In genomic region chr18:49249523-49249922, GRCh38 we compare ENCODE assay signal across 10 cellular contexts.
DNase-seq lines count a peak whose midpoint lies in the region; ATAC-seq, FAIRE-seq and TF ChIP-seq lines count a peak whose summit lies in the region.
"Had no signal": no experiment of that assay in that cellular context is flagged by ENCODE, and none has a peak within 500 bp of the region (broad histone marks: within the 10 kb centered on the region; RNA-seq: fewer than 3 reads in every experiment).

No MANE protein-coding gene starts in this region.

- intact Hi-C loops in left colon (cut with DNase I, micrococcal nuclease), result no loop called here
- intact Hi-C loops in sigmoid colon (cut with DNase I), result no loop called here

- H3K9me3 ChIP-seq in adipocyte (ENCODE audit: control insufficient read depth, low read length) (no peaks in the 10 kb centered on the region), sigmoid colon (no peaks in the 10 kb centered on the region)

- H3K36me3 ChIP-seq in adipocyte (ENCODE audit: control insufficient read depth, insufficient read depth, low read length, severe bottlenecking), result no peaks in the 10 kb centered on the region
- H3K36me3 ChIP-seq in sigmoid colon, result peaks cover 0 to 9% (median 0%) of the 10 kb centered on the region in 4 donors

- H3K9ac ChIP-seq in adipocyte (ENCODE audit: low read length), result peak overlapping the region; percentile 53

- WGBS in sigmoid colon, 2 donors, result 48 to 49% methylated on average over 2 of the region's 2 CpGs

- TF ChIP-seq EP300 in sigmoid colon (IDR thresholded peaks at IDR 0.05), result no peak

- FAIRE-seq in HTR-8/SVneo (lab: Jason Lieb, UNC), result no peak

- H3K27me3 ChIP-seq in adipocyte (replicated peaks; ENCODE audit: control insufficient read depth, insufficient read depth, low read length) (no peaks in the 10 kb centered on the region), sigmoid colon (no peaks in the 10 kb centered on the region)

- H3K4me1 ChIP-seq in adipocyte (ENCODE audit: control insufficient read depth, insufficient read depth, low read length) (peaks cover 41% of the 10 kb centered on the region), sigmoid colon (peaks cover 0 to 14% (median 0%) of the 10 kb centered on the region in 4 donors)

- TF ChIP-seq CTCF in AG10803 (conservative IDR thresholded peaks at IDR 0.05; ENCODE audit: low read length) (no peak), sigmoid colon (IDR thresholded peaks at IDR 0.05) (no peak)

- peak; percentile 86 for DNase-seq in AG10803 (ENCODE audit: low read depth)
- DNase-seq in HTR-8/SVneo (ENCODE audit: insufficient read length, low spot score), result peak; percentile 42
- peak; percentile 91 for DNase-seq in adipocyte (ENCODE audit: low read depth)
- DNase-seq in left colon, result no peak
- DNase-seq in HEK293T (ENCODE audit: extremely low spot score), result no peak
- DNase-seq in sigmoid colon, result no peak
- DNase-seq: activated CD4-positive, alpha-beta T cell treated with anti-CD3 and anti-CD28 coated beads, Interleukin-2, amount 50 U/mL, for 48 hours; DMS79 treated with DMSO at 0.1 percent for 48 hours had no signal

- POLR2A ChIA-PET in HEK293T (lab: Yijun Ruan, JAX), result no interaction called here

- no peak for TF ChIP-seq POLR2A in sigmoid colon (IDR thresholded peaks at IDR 0.05)

- no peak overlapping the region for H3K27ac ChIP-seq in sigmoid colon

- H3K4me3 ChIP-seq in AG10803 (ENCODE audit: low read length) (no peak overlapping the region), adipocyte (ENCODE audit: low read length) (peak overlapping the region; percentile 17), sigmoid colon (no peak overlapping the region)

- CTCF ChIA-PET in HEK293T (lab: Yijun Ruan, JAX), result no interaction called here

- ATAC-seq in left colon (peak; percentile 88), HG02870 (IDR thresholded peaks at IDR 0.05; ENCODE audit: unreplicated experiment) (no peak), HG03439 (IDR thresholded peaks at IDR 0.05; ENCODE audit: unreplicated experiment) (no peak)

TF ChIP-seq in HEK293T, 16 proteins besides CTCF, POLR2A, EP300 and RAD21:
- TF ChIP-seq PKNOX1 (IDR thresholded peaks at IDR 0.05) (no peak), HDGF (IDR thresholded peaks at IDR 0.05; ENCODE audit: borderline replicate concordance) (no peak), L3MBTL2 (conservative IDR thresholded peaks at IDR 0.05) (no peak), TARDBP (IDR thresholded peaks at IDR 0.05) (no peak), BHLHE40 (IDR thresholded peaks at IDR 0.05; ENCODE audit: borderline replicate concordance) (no peak), ZNF384 (IDR thresholded peaks at IDR 0.05) (no peak), LEF1 (IDR thresholded peaks at IDR 0.05; ENCODE audit: borderline replicate concordance) (no peak), FOXA1 (IDR thresholded peaks at IDR 0.05) (no peak), FOXM1 (IDR thresholded peaks at IDR 0.05; ENCODE audit: borderline replicate concordance) (no peak), FOXK2 (IDR thresholded peaks at IDR 0.05) (no peak), SP1 (IDR thresholded peaks at IDR 0.05) (no peak), ARNT (IDR thresholded peaks at IDR 0.05) (no peak), SUZ12 (IDR thresholded peaks at IDR 0.05) (no peak), ELF4 (IDR thresholded peaks at IDR 0.05) (no peak), CTBP1 (IDR thresholded peaks at IDR 0.05; ENCODE audit: borderline replicate concordance) (no peak), NFRKB (IDR thresholded peaks at IDR 0.05) (no peak)

Comparison
In these comparisons a context has a peak if more than half of its experiments do, and no peak if none do; other contexts are left out.
1. DNase-seq: peak in AG10803 (single experiment), HTR-8/SVneo (single experiment) and adipocyte (single experiment); none in left colon (0 of 2), HEK293T (single experiment) and sigmoid colon (single experiment).